35 cellular contexts compared by ENCODE assay signal in genomic region chr7:10568891-10569290, GRCh38.
"Had no signal": no experiment of that assay in that cellular context is flagged by ENCODE, and none has a peak within 500 bp of the region (broad histone marks: within the 10 kb centered on the region; RNA-seq: fewer than 3 reads in every experiment).

No MANE protein-coding gene starts in this region.

- H3K4me3 ChIP-seq: MG63 had no signal

- H3K27me3 ChIP-seq: MG63 had no signal

- DNase-seq: Karpas-422, Kasumi-1, MG63, MM.1S, MV-4-11, NCI-H1048, NCI-H1092, NCI-H1092 treated with DMSO at 0.1 percent for 48 hours, NCI-H1105, NCI-H1105 treated with DMSO at 0.1 percent for 48 hours, NCI-H1417, NCI-H1417 treated with DMSO at 0.1 percent for 48 hours, NCI-H1436, NCI-H1436 treated with DMSO at 0.1 percent for 48 hours, NCI-H146, NCI-H1694, NCI-H1694 treated with DMSO at 0.1 percent for 48 hours, NCI-H187, NCI-H187 treated with DMSO at 0.1 percent for 48 hours, NCI-H1930, NCI-H2029, NCI-H2029 treated with DMSO at 0.1 percent for 48 hours, NCI-H2081, NCI-H2081 treated with DMSO at 0.1 percent for 48 hours, NCI-H2107, NCI-H2171, NCI-H2171 treated with DMSO at 0.1 percent for 48 hours, NCI-H2227 treated with DMSO at 0.1 percent for 48 hours, NCI-H226, NCI-H345, NCI-H446, NCI-H446 treated with DMSO at 0.1 percent for 48 hours, NCI-H510A, NCI-H510A treated with DMSO at 0.1 percent for 48 hours, NCI-H524 had no signal

- H3K9me3 ChIP-seq: MG63 had no signal

- H3K36me3 ChIP-seq: MG63 had no signal
